8 cellular contexts compared by ENCODE assay signal in genomic region chr1:44819594-44820327, GRCh38. TPM values are rescaled to one million over a fixed set of nuclear protein-coding genes. Genes with fewer than 3 reads are reported as not detected.
DNase-seq lines count a peak whose midpoint lies in the region; ATAC-seq and TF ChIP-seq lines count a peak whose summit lies in the region.

No MANE protein-coding gene starts in this region.

- peak overlapping the region; percentile 50 to 76 for H3K4me3 ChIP-seq in Panc1 (ENCODE audit: low read depth in 2 of 2, low read length in 2 of 2)

- peak overlapping the region; percentile 99 for H3K27ac ChIP-seq in Panc1 (ENCODE audit: low read length)

- BruUV-seq in Panc1 (replicated peaks; lab: Mats Ljungman, UMichigan): TSS peak; percentile 100

- TF ChIP-seq CTCF in Panc1 (IDR thresholded peaks at IDR 0.05) (no peak), natural killer cell (IDR thresholded peaks at IDR 0.05) (no peak)

- in situ Hi-C loops in Panc1 (cut with HindIII; ENCODE audit: low pct_unique_long_range_greater_than_20kb, low sequenced_read_pairs): no loop called here

- peaks cover 26% of the 10 kb centered on the region for H3K36me3 Mint-ChIP-seq in activated T-helper 2 cell treated with anti-CD3 and anti-CD28 coated beads, Interferon-gamma antibody, Interleukin-2, Interleukin-4, amounts not matched to agents 10 μg/mL and 5 μg/mL and 100 μg/mL, durations not matched to agents 14 hours and 24 hours and 36 hours (ENCODE audit: low read depth)
- H3K36me3 Mint-ChIP-seq in natural killer cell: no peaks in the 10 kb centered on the region
- H3K36me3 Mint-ChIP-seq in stimulated activated naive CD8-positive, alpha-beta T cell treated with anti-CD3 and anti-CD28 coated beads, Interleukin-15, Interleukin-2, amounts not matched to agents 100 ng/mL and 50 ng/mL, for 24 hours (ENCODE audit: low read depth): peaks cover 18% of the 10 kb centered on the region

- ATAC-seq in GM19035 (IDR thresholded peaks at IDR 0.05; ENCODE audit: unreplicated experiment) (peak; percentile 81), HG03280 (IDR thresholded peaks at IDR 0.05; ENCODE audit: unreplicated experiment) (peak; percentile 79), Panc1 (peak; percentile 96), natural killer cell (peak; percentile 79 to 91 (median 81))

- CTCF ChIA-PET in Panc1 (lab: Charles Lee): interaction anchor here (0.9 kb wide), 1 partner anchor 20 kb away, joined by 3 read pairs; the partner anchor contains the start of gene PLK3

- peaks cover 10% of the 10 kb centered on the region; the same call in 1 of the 2 replicates for H3K4me1 ChIP-seq in Panc1 (ENCODE audit: control insufficient read depth, insufficient read depth, low read length)

- peaks cover 35% of the 10 kb centered on the region for H3K4me1 Mint-ChIP-seq in activated T-helper 2 cell treated with anti-CD3 and anti-CD28 coated beads, Interferon-gamma antibody, Interleukin-2, Interleukin-4, amounts not matched to agents 10 μg/mL and 5 μg/mL and 100 μg/mL, durations not matched to agents 14 hours and 24 hours and 36 hours (ENCODE audit: low read depth)
- peaks cover 34 to 44% of the 10 kb centered on the region in 2 donors for H3K4me1 Mint-ChIP-seq in natural killer cell
- H3K4me1 Mint-ChIP-seq in stimulated activated naive CD8-positive, alpha-beta T cell treated with anti-CD3 and anti-CD28 coated beads, Interleukin-15, Interleukin-2, amounts not matched to agents 100 ng/mL and 50 ng/mL, for 24 hours (ENCODE audit: low read depth): peaks cover 56% of the 10 kb centered on the region

- H3K9me3 Mint-ChIP-seq in activated T-helper 2 cell treated with anti-CD3 and anti-CD28 coated beads, Interferon-gamma antibody, Interleukin-2, Interleukin-4, amounts not matched to agents 10 μg/mL and 5 μg/mL and 100 μg/mL, durations not matched to agents 14 hours and 24 hours and 36 hours: no peaks in the 10 kb centered on the region
- no peaks in the 10 kb centered on the region for H3K9me3 Mint-ChIP-seq in natural killer cell
- H3K9me3 Mint-ChIP-seq in stimulated activated naive CD8-positive, alpha-beta T cell treated with anti-CD3 and anti-CD28 coated beads, Interleukin-15, Interleukin-2, amounts not matched to agents 100 ng/mL and 50 ng/mL, for 24 hours: no peaks in the 10 kb centered on the region

- intact Hi-C loops in Panc1 (cut with micrococcal nuclease; ENCODE audit: unreplicated experiment) (loop anchor here (2.0 to 10.0 kb wide), 2 partner anchors 27 to 85 kb away; partner anchors contain the start of genes KIF2C and RNU5D-1), natural killer cell (cut with micrococcal nuclease) (loop anchor here (1.0 to 2.0 kb wide), 3 partner anchors 19 to 89 kb away; partner anchors contain the start of genes PLK3 and RNU5D-1)
- intact Hi-C loops in activated T-helper 2 cell treated with anti-CD3 and anti-CD28 coated beads, Interferon-gamma antibody, Interleukin-2, Interleukin-4, amounts not matched to agents 10 μg/mL and 5 μg/mL and 100 μg/mL, durations not matched to agents 14 hours and 24 hours and 36 hours (cut with micrococcal nuclease): loop anchor here (1.0 to 5.0 kb wide), 4 partner anchors 12 to 193 kb away; partner anchors contain the start of genes BEST4, DYNLT4, HECTD3 and RNU5D-1

- H3K27me3 Mint-ChIP-seq in activated T-helper 2 cell treated with anti-CD3 and anti-CD28 coated beads, Interferon-gamma antibody, Interleukin-2, Interleukin-4, amounts not matched to agents 10 μg/mL and 5 μg/mL and 100 μg/mL, durations not matched to agents 14 hours and 24 hours and 36 hours (ENCODE audit: low read depth): no peaks in the 10 kb centered on the region
- no peaks in the 10 kb centered on the region for H3K27me3 Mint-ChIP-seq in natural killer cell (ENCODE audit: low read depth in 2 of 2)
- no peaks in the 10 kb centered on the region for H3K27me3 Mint-ChIP-seq in stimulated activated naive CD8-positive, alpha-beta T cell treated with anti-CD3 and anti-CD28 coated beads, Interleukin-15, Interleukin-2, amounts not matched to agents 100 ng/mL and 50 ng/mL, for 24 hours

- H3K36me3 ChIP-seq in Panc1 (ENCODE audit: control insufficient read depth, insufficient read depth, low read length): no peaks in the 10 kb centered on the region

- H3K27ac Mint-ChIP-seq in activated T-helper 2 cell treated with anti-CD3 and anti-CD28 coated beads, Interferon-gamma antibody, Interleukin-2, Interleukin-4, amounts not matched to agents 10 μg/mL and 5 μg/mL and 100 μg/mL, durations not matched to agents 14 hours and 24 hours and 36 hours: peak overlapping the region; percentile 98
- peak overlapping the region; percentile 99 to 100 for H3K27ac Mint-ChIP-seq in natural killer cell
- peak overlapping the region; percentile 100 for H3K27ac Mint-ChIP-seq in stimulated activated naive CD8-positive, alpha-beta T cell treated with anti-CD3 and anti-CD28 coated beads, Interleukin-15, Interleukin-2, amounts not matched to agents 100 ng/mL and 50 ng/mL, for 24 hours

- POLR2A ChIA-PET in Panc1 (lab: Charles Lee): interaction anchor here (0.6 to 1.6 kb wide), 14 partner anchors 10 to 251 kb away, joined by 3 to 25 read pairs (median 4); partner anchors contain the start of genes BEST4, DYNLT4, EIF2B3 and HECTD3

- no peaks in the 10 kb centered on the region for H3K27me3 ChIP-seq in Panc1 (ENCODE audit: control insufficient read depth, insufficient read depth, low read length)

- H3K9me3 ChIP-seq in Panc1 (ENCODE audit: control insufficient read depth, insufficient read depth, low read depth, low read length): no peaks in the 10 kb centered on the region

- DNase-seq in AG20443 (ENCODE audit: low spot score) (peak; percentile 85), Panc1 (ENCODE audit: low read depth, low spot score) (peak; percentile 89), fibroblast of peridontal ligament (ENCODE audit: extremely low read depth) (peak; percentile 76), natural killer cell (peak; percentile 83)
- peak; percentile 84 for DNase-seq in activated T-helper 2 cell treated with anti-CD3 and anti-CD28 coated beads, Interferon-gamma antibody, Interleukin-2, Interleukin-4, amounts not matched to agents 10 μg/mL and 5 μg/mL and 100 μg/mL, durations not matched to agents 14 hours and 24 hours and 36 hours (ENCODE audit: low spot score)

- H3K4me3 Mint-ChIP-seq in activated T-helper 2 cell treated with anti-CD3 and anti-CD28 coated beads, Interferon-gamma antibody, Interleukin-2, Interleukin-4, amounts not matched to agents 10 μg/mL and 5 μg/mL and 100 μg/mL, durations not matched to agents 14 hours and 24 hours and 36 hours (ENCODE audit: low read depth): peak overlapping the region; percentile 88
- peak overlapping the region; percentile 94 for H3K4me3 Mint-ChIP-seq in natural killer cell
- peak overlapping the region; percentile 87 for H3K4me3 Mint-ChIP-seq in stimulated activated naive CD8-positive, alpha-beta T cell treated with anti-CD3 and anti-CD28 coated beads, Interleukin-15, Interleukin-2, amounts not matched to agents 100 ng/mL and 50 ng/mL, for 24 hours

RNA-seq across cellular contexts. Expression of gene BTBD19, which starts 11.4 kb away (rescaled TPM):
- total RNA-seq in Panc1 (2021; ENCODE audit: unreplicated experiment): 2.6 TPM
- polyA plus RNA-seq in Panc1 (2012; ENCODE audit: insufficient read length): 0.61 TPM
- total RNA-seq in activated T-helper 2 cell treated with anti-CD3 and anti-CD28 coated beads, Interferon-gamma antibody, Interleukin-2, Interleukin-4, amounts not matched to agents 10 μg/mL and 5 μg/mL and 100 μg/mL, durations not matched to agents 14 hours and 24 hours and 36 hours: 17.0 and 19.8 TPM in 2 replicates
- total RNA-seq in natural killer cell: 1 to 10 TPM; 4.4 to 5.7 (median 4.9) TPM

RNA-seq across cellular contexts. Expression of gene DYNLT4, which starts 12.6 kb away (rescaled TPM):
- not detected for total RNA-seq in Panc1 (2021; ENCODE audit: unreplicated experiment)
- not detected for polyA plus RNA-seq in Panc1 (2012; ENCODE audit: insufficient read length)
- 0.32 TPM in 1 of 2 replicates, not detected in the other for total RNA-seq in activated T-helper 2 cell treated with anti-CD3 and anti-CD28 coated beads, Interferon-gamma antibody, Interleukin-2, Interleukin-4, amounts not matched to agents 10 μg/mL and 5 μg/mL and 100 μg/mL, durations not matched to agents 14 hours and 24 hours and 36 hours
- 1 to 10 TPM in 1 of 3 donors, under 1 TPM in 1, not detected in 1; 0.96 to 1.2 TPM for total RNA-seq in natural killer cell

RNA-seq across cellular contexts. Expression of gene PLK3, which starts 19.6 kb away (rescaled TPM):
- 13.7 TPM for total RNA-seq in Panc1 (2021; ENCODE audit: unreplicated experiment)
- polyA plus RNA-seq in Panc1 (2012; ENCODE audit: insufficient read length): 7.3 TPM
- 128 and 135 TPM in 2 replicates for total RNA-seq in activated T-helper 2 cell treated with anti-CD3 and anti-CD28 coated beads, Interferon-gamma antibody, Interleukin-2, Interleukin-4, amounts not matched to agents 10 μg/mL and 5 μg/mL and 100 μg/mL, durations not matched to agents 14 hours and 24 hours and 36 hours
- 10 to 100 TPM; 39.5 to 89.2 (median 78.1) TPM for total RNA-seq in natural killer cell

RNA-seq across cellular contexts. Expression of gene PTCH2, which starts 23.3 kb away (rescaled TPM):
- total RNA-seq in Panc1 (2021; ENCODE audit: unreplicated experiment): 0.74 TPM
- 1.2 TPM for polyA plus RNA-seq in Panc1 (2012; ENCODE audit: insufficient read length)
- total RNA-seq in activated T-helper 2 cell treated with anti-CD3 and anti-CD28 coated beads, Interferon-gamma antibody, Interleukin-2, Interleukin-4, amounts not matched to agents 10 μg/mL and 5 μg/mL and 100 μg/mL, durations not matched to agents 14 hours and 24 hours and 36 hours: 0.59 and 0.74 TPM in 2 replicates
- total RNA-seq in natural killer cell: 1 to 10 TPM; 1.8 to 3.1 (median 2.4) TPM

RNA-seq across cellular contexts. Expression of gene BEST4, which starts 31.8 kb away (rescaled TPM):
- total RNA-seq in Panc1 (2021; ENCODE audit: unreplicated experiment): 0.15 TPM
- 0.11 TPM for polyA plus RNA-seq in Panc1 (2012; ENCODE audit: insufficient read length)
- total RNA-seq in activated T-helper 2 cell treated with anti-CD3 and anti-CD28 coated beads, Interferon-gamma antibody, Interleukin-2, Interleukin-4, amounts not matched to agents 10 μg/mL and 5 μg/mL and 100 μg/mL, durations not matched to agents 14 hours and 24 hours and 36 hours: 0.91 and 1.7 TPM in 2 replicates
- under 1 TPM; 0.18 to 0.33 (median 0.28) TPM for total RNA-seq in natural killer cell

Comparison
In these comparisons a context has a peak if more than half of its experiments do, and no peak if none do; other contexts are left out.
1. Peak in every context shown above with its lines: DNase-seq, ATAC-seq, H3K4me3 ChIP-seq and H3K27ac ChIP-seq.